Comparison of ENCODE assay signal across 1 cellular context in genomic region chr14:81535399-81536124, GRCh38.
TF ChIP-seq lines count a peak whose summit lies in the region.

No MANE protein-coding gene starts in this region.

TF ChIP-seq in GM12878, 131 proteins besides CTCF, POLR2A, EP300 and RAD21 (continued from another document):
- TF ChIP-seq BCL3 (IDR thresholded peaks at IDR 0.05; ENCODE audit: borderline replicate concordance, insufficient read depth, low read depth, low read length, poor library complexity, severe bottlenecking): no peak
- no peak for TF ChIP-seq FOS (IDR thresholded peaks at IDR 0.05; ENCODE audit: borderline replicate concordance, extremely low read depth, insufficient read length)
- no peak for TF ChIP-seq NR2C2 (IDR thresholded peaks at IDR 0.05; ENCODE audit: borderline replicate concordance, control insufficient read depth, insufficient read length, low read depth)
- TF ChIP-seq MTA2 (IDR thresholded peaks at IDR 0.05; ENCODE audit: low read depth): peak; percentile 63; the same call in 1 of the 2 replicates
- peak; percentile 51; the same call in 1 of the 2 replicates for TF ChIP-seq RAD51 (IDR thresholded peaks at IDR 0.05)
- TF ChIP-seq, protein P1, sequence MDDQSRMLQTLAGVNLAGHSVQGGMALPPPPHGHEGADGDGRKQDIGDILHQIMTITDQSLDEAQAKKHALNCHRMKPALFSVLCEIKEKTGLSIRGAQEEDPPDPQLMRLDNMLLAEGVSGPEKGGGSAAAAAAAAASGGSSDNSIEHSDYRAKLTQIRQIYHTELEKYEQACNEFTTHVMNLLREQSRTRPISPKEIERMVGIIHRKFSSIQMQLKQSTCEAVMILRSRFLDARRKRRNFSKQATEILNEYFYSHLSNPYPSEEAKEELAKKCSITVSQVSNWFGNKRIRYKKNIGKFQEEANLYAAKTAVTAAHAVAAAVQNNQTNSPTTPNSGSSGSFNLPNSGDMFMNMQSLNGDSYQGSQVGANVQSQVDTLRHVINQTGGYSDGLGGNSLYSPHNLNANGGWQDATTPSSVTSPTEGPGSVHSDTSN (IDR thresholded peaks at IDR 0.05; ENCODE audit: insufficient replicate concordance, low read depth, low read length): no peak
- TF ChIP-seq ZNF24 (IDR thresholded peaks at IDR 0.05): 0 out of 2 replicates have a peak, but pooled peaks have one; percentile 32
- no peak for TF ChIP-seq ZNF384 (IDR thresholded peaks at IDR 0.05; ENCODE audit: borderline replicate concordance, low read depth, low read length)
- TF ChIP-seq MYB (IDR thresholded peaks at IDR 0.05; ENCODE audit: borderline replicate concordance, low read depth, low read length): no peak
- TF ChIP-seq NFIC (IDR thresholded peaks at IDR 0.05; ENCODE audit: low read depth, low read length): peak; percentile 44; the same call in 1 of the 2 replicates
- no peak for TF ChIP-seq BRCA1 (IDR thresholded peaks at IDR 0.05; ENCODE audit: low read depth, low read length)
